In the genomic region with DNA sequence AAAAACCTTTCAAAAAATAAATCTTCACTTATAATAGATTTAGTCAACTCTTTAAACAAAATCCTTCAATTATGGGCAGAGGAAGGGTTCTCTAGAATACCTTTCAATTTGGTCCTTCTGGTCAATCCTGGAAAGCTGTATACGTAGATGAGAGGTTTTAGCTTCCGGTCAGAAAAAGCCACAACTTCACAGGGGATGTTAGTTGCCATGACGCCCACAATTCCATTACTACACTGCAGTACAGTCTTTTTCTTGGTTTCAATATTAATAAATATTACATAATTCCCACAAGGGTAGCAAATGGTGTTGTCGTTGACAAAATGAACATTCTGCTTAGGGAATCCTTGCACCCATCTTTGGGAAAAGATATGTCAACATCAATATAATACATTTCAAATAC, we compare ENCODE assay signal across 18 cellular contexts. TPM values are rescaled to one million over a fixed set of nuclear protein-coding genes. Genes with fewer than 3 reads are reported as not detected.
"Had no signal": no experiment of that assay in that cellular context is flagged by ENCODE, and none has a peak within 500 bp of the region (broad histone marks: within the 10 kb centered on the region; RNA-seq: fewer than 3 reads in every experiment).

No MANE protein-coding gene starts in this region.

- H3K36me3 ChIP-seq: esophagus muscularis mucosa, heart right ventricle, thoracic aorta had no signal

- H3K9me3 ChIP-seq: esophagus muscularis mucosa, mucosa of descending colon, thoracic aorta had no signal

- H3K27ac ChIP-seq: esophagus muscularis mucosa, heart right ventricle, thoracic aorta had no signal

- H3K27ac Mint-ChIP-seq: activated CD4-positive, alpha-beta T cell treated with anti-CD3 and anti-CD28 coated beads, Interleukin-2, amount 10 ng/mL, durations not matched to agents 7 days and 5 days; activated CD8-positive, alpha-beta T cell treated with anti-CD3 and anti-CD28 coated beads, Interleukin-2, amount 10 ng/mL, durations not matched to agents 7 days and 5 days; activated naive CD8-positive, alpha-beta T cell treated with anti-CD3 and anti-CD28 coated beads, Interleukin-2, amount 50 U/mL, for 24 hours; activated T-cell treated with anti-CD3 and anti-CD28 coated beads, Interleukin-2, amount 50 U/mL, for 24 hours; activated T-helper 2 cell treated with anti-CD3 and anti-CD28 coated beads, Interferon-gamma antibody, Interleukin-2, Interleukin-4, amounts not matched to agents 10 μg/mL and 5 μg/mL and 100 μg/mL, durations not matched to agents 14 hours and 24 hours and 36 hours had no signal

- ATAC-seq: activated CD8-positive, alpha-beta T cell treated with anti-CD3 and anti-CD28 coated beads, Interleukin-2, amount 10 ng/mL, durations not matched to agents 7 days and 5 days; activated naive CD8-positive, alpha-beta T cell treated with anti-CD3 and anti-CD28 coated beads, Interleukin-2, amount 50 U/mL, for 24 hours; heart right ventricle; mucosa of descending colon; sciatic nerve; stimulated activated naive B cell treated with anti-CD40 and anti-IgM and Interleukin-4, amounts not matched to agents 10 μg/mL and 1 μg/mL and 100 μg/mL, for 72 hours had no signal

- H3K36me3 Mint-ChIP-seq: naive B cell; stimulated activated naive B cell treated with anti-CD40 and anti-IgM and Interleukin-4, amounts not matched to agents 10 μg/mL and 1 μg/mL and 100 μg/mL, for 72 hours had no signal

- H3K4me3 ChIP-seq: esophagus muscularis mucosa, heart right ventricle, mucosa of descending colon, thoracic aorta had no signal

- H3K9me3 Mint-ChIP-seq: activated naive CD8-positive, alpha-beta T cell treated with anti-CD3 and anti-CD28 coated beads, Interleukin-2, amount 50 U/mL, for 24 hours had no signal

- DNase-seq: activated CD4-positive, alpha-beta T cell treated with anti-CD3 and anti-CD28 coated beads, Interleukin-2, amount 10 ng/mL, durations not matched to agents 7 days and 5 days; activated CD8-positive, alpha-beta T cell treated with anti-CD3 and anti-CD28 coated beads, Interleukin-2, amount 10 ng/mL, durations not matched to agents 7 days and 5 days; activated naive CD4-positive, alpha-beta T cell treated with Interleukin-2 at 50 U/mL for 16 hours; activated naive CD8-positive, alpha-beta T cell treated with anti-CD3 and anti-CD28 coated beads, Interleukin-2, amount 50 U/mL, for 24 hours; activated T-cell treated with anti-CD3 and anti-CD28 coated beads, Interleukin-2, amount 50 U/mL, for 24 hours; aorta; effector CD4-positive, alpha-beta T cell; heart right ventricle; mesenchymal stem cell; mucosa of descending colon; naive B cell; stimulated activated CD4-positive, alpha-beta T cell treated with anti-CD3 and anti-CD28 coated beads, Interleukin-4, amount 100 ng/mL, for 4 hours; stimulated activated naive B cell treated with anti-CD40 and anti-IgM and Interleukin-4, amounts not matched to agents 10 μg/mL and 1 μg/mL and 100 μg/mL, for 72 hours had no signal

RNA-seq across cellular contexts. Expression of a gene that starts 1.7 kb away (rescaled TPM):
- total RNA-seq: activated CD4-positive, alpha-beta T cell treated with anti-CD3 and anti-CD28 coated beads, Interleukin-2, amount 10 ng/mL, durations not matched to agents 7 days and 5 days; endothelial cell of umbilical vein had no signal
